ENCODE assay signal across 8 cellular contexts in the genomic region with DNA sequence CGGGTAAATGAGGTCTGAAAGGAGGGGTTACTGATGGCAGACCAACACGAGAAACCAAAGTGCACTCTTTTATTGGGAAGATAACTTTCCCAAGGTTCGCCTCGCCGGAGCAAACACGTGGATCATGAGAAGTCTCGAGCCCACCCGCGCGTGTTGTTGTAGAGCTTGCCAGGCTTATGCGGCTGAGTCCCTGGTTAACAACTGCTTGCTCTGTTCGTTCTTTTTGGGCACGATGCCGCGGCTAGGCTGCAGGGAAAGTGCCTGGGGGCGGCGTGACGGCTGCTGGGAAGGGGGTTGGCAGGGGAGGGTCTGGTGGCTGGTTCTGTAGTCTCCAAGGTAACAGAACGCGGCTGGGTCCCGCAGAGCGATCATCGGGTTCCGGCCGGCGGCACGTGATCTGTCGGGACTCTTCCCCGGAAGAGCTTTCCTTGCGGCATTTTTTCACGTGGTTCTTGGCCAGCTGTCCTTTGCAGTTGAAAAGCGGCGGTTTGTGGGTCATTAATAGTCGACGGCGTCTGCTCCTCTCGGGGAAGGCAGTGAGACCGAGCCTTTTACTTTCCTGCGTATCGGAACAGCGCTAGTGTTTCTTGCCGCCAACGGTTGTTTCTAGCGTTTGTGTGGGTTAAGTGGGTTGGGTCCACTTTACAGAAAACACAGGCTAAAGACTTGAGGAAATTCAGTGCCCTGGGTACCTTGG. TPM values are rescaled to one million over a fixed set of nuclear protein-coding genes. Genes with fewer than 3 reads are reported as not detected.
A peak's percentile ranks its signal among the peaks of the same experiment; 100 is the strongest.
DNase-seq lines count a peak whose midpoint lies in the region; ATAC-seq and TF ChIP-seq lines count a peak whose summit lies in the region.

No MANE protein-coding gene starts in this region.

- H2AFZ ChIP-seq in OCI-LY7 (ENCODE audit: low read length), result peak overlapping the region; percentile 66; the same call in 1 of the 2 replicates

- H3K9me3 ChIP-seq in OCI-LY7 (ENCODE audit: low read length), result no peaks in the 10 kb centered on the region

- H3K9me2 ChIP-seq in OCI-LY7 (ENCODE audit: insufficient read depth, low read length), result no peaks in the 10 kb centered on the region

- peaks cover 37% of the 10 kb centered on the region for H4K20me1 ChIP-seq in OCI-LY7 (ENCODE audit: insufficient read depth, low read length)

- TF ChIP-seq CTCF in GM12865 (IDR thresholded peaks at IDR 0.05; ENCODE audit: insufficient read depth, low read depth, low read length, missing control alignments) (no peak), OCI-LY7 (conservative IDR thresholded peaks at IDR 0.05; ENCODE audit: low read length) (no peak)

- H3K79me2 ChIP-seq in OCI-LY7 (ENCODE audit: insufficient read depth, low read depth, low read length), result peaks cover 61% of the 10 kb centered on the region

- no peak for ATAC-seq in GM19455 (IDR thresholded peaks at IDR 0.05; ENCODE audit: unreplicated experiment)

- H3K27ac ChIP-seq in OCI-LY7 (ENCODE audit: low read depth, low read length, poor library complexity, severe bottlenecking), result peak overlapping the region; percentile 95
- peak overlapping the region; percentile 82 for H3K27ac ChIP-seq in epithelial cell of prostate

- H3K4me3 ChIP-seq in GM12865 (ENCODE audit: low read depth, low read length) (peak overlapping the region; percentile 82), OCI-LY7 (ENCODE audit: low read depth, low read length, poor library complexity, severe bottlenecking) (peak overlapping the region; percentile 78)

- H3K4me1 ChIP-seq in OCI-LY7 (ENCODE audit: insufficient read depth, low read length, poor library complexity, severe bottlenecking), result peaks cover 48% of the 10 kb centered on the region

- POLR2A ChIA-PET in OCI-LY7 (lab: Charles Lee), result interaction anchor here (0.8 to 1.6 kb wide), 2 partner anchors 15 to 28 kb away, joined by 3 to 7 read pairs; no protein-coding TSS in a partner anchor

- H3K36me3 ChIP-seq in OCI-LY7 (ENCODE audit: insufficient read depth, low read length), result no peaks in the 10 kb centered on the region

- intact Hi-C loops in OCI-LY7 (cut with micrococcal nuclease; ENCODE audit: unreplicated experiment), result loop anchor here (2.0 to 5.0 kb wide), 3 partner anchors 36 to 149 kb away; no protein-coding TSS in a partner anchor

- no TSS peak for BruUV-seq in OCI-LY7 (replicated peaks; lab: Mats Ljungman, UMichigan)

- CTCF ChIA-PET in OCI-LY7 (lab: Charles Lee; ENCODE audit: unreplicated experiment), result interaction anchor here (0.6 kb wide), 1 partner anchor 50 kb away, joined by 11 read pairs; no protein-coding TSS in a partner anchor

- DNase-seq in GM12865 (ENCODE audit: low read depth) (peak; percentile 90), HK-2 (ENCODE audit: unreplicated experiment) (peak; percentile 63), OCI-LY7 (ENCODE audit: low spot score) (peak; percentile 88), activated T-cell treated with anti-CD3 and anti-CD28 coated beads for 4 hours (peak; percentile 55), epithelial cell of prostate (ENCODE audit: low read depth, low spot score) (no peak), middle frontal gyrus (ENCODE audit: extremely low spot score, low spot score) (peak; percentile 71)
- DNase-seq in stimulated activated CD8-positive, alpha-beta memory T cell treated with anti-CD3 and anti-CD28 coated beads, Interleukin-15, amount 100 ng/mL, for 4 hours (ENCODE audit: low read depth in 2 of 2), result peak; percentile 36 to 57

- H3K4me2 ChIP-seq in OCI-LY7 (ENCODE audit: low read length), result peak overlapping the region; percentile 97

RNA-seq across cellular contexts. Expression of a gene that starts 1.5 kb away (rescaled TPM):
- total RNA-seq in OCI-LY7 (2014; rRNA removed; shearing (Covaris generic)), result 48.8 and 60.1 TPM in 2 replicates
- 59.1 and 59.2 TPM in 2 replicates for total RNA-seq in OCI-LY7 (2022)
